ENCODE assay signal across 10 cellular contexts in genomic region chr9:124251605-124252366, GRCh38. TPM values are rescaled to one million over a fixed set of nuclear protein-coding genes. Genes with fewer than 3 reads are reported as not detected.
DNase-seq lines count a peak whose midpoint lies in the region; ATAC-seq, FAIRE-seq and TF ChIP-seq lines count a peak whose summit lies in the region.
"Had no signal": no experiment of that assay in that cellular context is flagged by ENCODE, and none has a peak within 500 bp of the region (broad histone marks: within the 10 kb centered on the region; RNA-seq: fewer than 3 reads in every experiment).

No MANE protein-coding gene starts in this region.

- DNase-seq in H54 (ENCODE audit: insufficient read length, low spot score): peak; percentile 91
- no peak for DNase-seq in Panc1 (ENCODE audit: low read depth, low spot score)
- peak; percentile 47 for DNase-seq in epithelial cell of proximal tubule (ENCODE audit: low read depth)
- DNase-seq in osteoblast (ENCODE audit: insufficient read length, low spot score, missing footprints): peak; percentile 46
- DNase-seq in NCI-H2029 (lab: John Stamatoyannopoulos, UW): no peak
- DNase-seq in GM23248: no peak
- no peak for DNase-seq in stimulated activated naive B cell treated with anti-CD40 and anti-IgM and Interleukin-4, amounts not matched to agents 10 μg/mL and 1 μg/mL and 100 μg/mL, for 72 hours
- DNase-seq: activated CD4-positive, alpha-beta T cell treated with anti-CD3 and anti-CD28 coated beads for 36 hours; activated naive CD4-positive, alpha-beta T cell treated with anti-CD3 and anti-CD28 coated beads for 36 hours had no signal

- H3K79me2 ChIP-seq in osteoblast (ENCODE audit: insufficient read depth, low read length) (no peaks in the 10 kb centered on the region), GM23248 (ENCODE audit: insufficient read depth) (no peaks in the 10 kb centered on the region)

- intact Hi-C loops in Panc1 (cut with micrococcal nuclease; ENCODE audit: unreplicated experiment): no loop called here

- POLR2A ChIA-PET in Panc1 (lab: Charles Lee): no interaction called here

- no peaks in the 10 kb centered on the region for H3K36me3 ChIP-seq in Panc1 (ENCODE audit: control insufficient read depth, insufficient read depth, low read length)
- no peaks in the 10 kb centered on the region for H3K36me3 ChIP-seq in osteoblast (ENCODE audit: insufficient read depth, low read length)
- H3K36me3 ChIP-seq in GM23248 (ENCODE audit: low read depth): no peaks in the 10 kb centered on the region

- TF ChIP-seq CTCF in Panc1 (IDR thresholded peaks at IDR 0.05): no peak
- TF ChIP-seq CTCF in epithelial cell of proximal tubule (conservative IDR thresholded peaks at IDR 0.05; ENCODE audit: low read depth, low read length): no peak
- TF ChIP-seq CTCF in osteoblast (IDR thresholded peaks at IDR 0.05; ENCODE audit: extremely low read depth, low read depth, low read length): no peak

- H3K27ac ChIP-seq in Panc1 (ENCODE audit: low read length) (peak overlapping the region; percentile 59; the same call in 1 of the 2 replicates), osteoblast (ENCODE audit: low read depth, low read length) (peak overlapping the region; percentile 42), GM23248 (no peak overlapping the region)

- no peaks in the 10 kb centered on the region for H4K20me1 ChIP-seq in osteoblast (ENCODE audit: insufficient read depth, low read length)
- no peaks in the 10 kb centered on the region for H4K20me1 ChIP-seq in GM23248 (ENCODE audit: insufficient read depth)

- 84 to 87% methylated on average over 16 of the region's 16 CpGs for WGBS in GM23248 (ENCODE audit: low coverage in 1 of 2, low lambda C conversion rate in 2 of 2, missing lambda C conversion rate in 2 of 2), 2 experiments

- peak; percentile 49 for ATAC-seq in Panc1
- ATAC-seq in HG02885 (IDR thresholded peaks at IDR 0.05; ENCODE audit: poor library complexity, unreplicated experiment): no peak
- ATAC-seq in stimulated activated naive B cell treated with anti-CD40 and anti-IgM and Interleukin-4, amounts not matched to agents 10 μg/mL and 1 μg/mL and 100 μg/mL, for 72 hours (replicated peaks): no peak
- ATAC-seq: activated CD4-positive, alpha-beta T cell treated with anti-CD3 and anti-CD28 coated beads for 36 hours had no signal

- no TSS peak for BruUV-seq in Panc1 (replicated peaks; lab: Mats Ljungman, UMichigan)

- TF ChIP-seq POLR2A in H54 (IDR thresholded peaks at IDR 0.05; ENCODE audit: low read depth, low read length): no peak

- H3F3A ChIP-seq in GM23248 (ENCODE audit: insufficient read depth): peaks cover 6% of the 10 kb centered on the region

- H2AFZ ChIP-seq in osteoblast (ENCODE audit: low read length): peak overlapping the region; percentile 8
- no peak overlapping the region for H2AFZ ChIP-seq in GM23248

- CTCF ChIA-PET in Panc1 (lab: Charles Lee): no interaction called here

- no peak overlapping the region for H3K4me3 Mint-ChIP-seq in stimulated activated naive B cell treated with anti-CD40 and anti-IgM and Interleukin-4, amounts not matched to agents 10 μg/mL and 1 μg/mL and 100 μg/mL, for 72 hours
- H3K4me3 Mint-ChIP-seq: activated CD4-positive, alpha-beta T cell treated with anti-CD3 and anti-CD28 coated beads for 36 hours; activated naive CD4-positive, alpha-beta T cell treated with anti-CD3 and anti-CD28 coated beads for 36 hours had no signal

- H3K4me3 ChIP-seq in Panc1 (ENCODE audit: low read depth in 2 of 2, low read length in 2 of 2): no peak overlapping the region
- no peak overlapping the region for H3K4me3 ChIP-seq in epithelial cell of proximal tubule (ENCODE audit: low read depth, low read length)
- no peak overlapping the region for H3K4me3 ChIP-seq in osteoblast (ENCODE audit: insufficient read depth, low read length)
- no peak overlapping the region for H3K4me3 ChIP-seq in GM23248

- H3K9ac ChIP-seq in GM23248: no peak overlapping the region

- no peaks in the 10 kb centered on the region for H3K27me3 ChIP-seq in Panc1 (ENCODE audit: control insufficient read depth, insufficient read depth, low read length)
- H3K27me3 ChIP-seq in osteoblast (ENCODE audit: insufficient read depth, low read length): no peaks in the 10 kb centered on the region
- H3K27me3 ChIP-seq in GM23248 (replicated peaks; ENCODE audit: insufficient read depth): no peaks in the 10 kb centered on the region

- no peak overlapping the region for H3K27ac Mint-ChIP-seq in stimulated activated naive B cell treated with anti-CD40 and anti-IgM and Interleukin-4, amounts not matched to agents 10 μg/mL and 1 μg/mL and 100 μg/mL, for 72 hours
- H3K27ac Mint-ChIP-seq: activated CD4-positive, alpha-beta T cell treated with anti-CD3 and anti-CD28 coated beads for 36 hours; activated naive CD4-positive, alpha-beta T cell treated with anti-CD3 and anti-CD28 coated beads for 36 hours had no signal

- no peaks in the 10 kb centered on the region for H3K9me2 ChIP-seq in GM23248 (ENCODE audit: insufficient read depth)

- H3K4me1 ChIP-seq in Panc1 (ENCODE audit: control insufficient read depth, insufficient read depth, low read length) (peaks cover 21% of the 10 kb centered on the region), osteoblast (ENCODE audit: insufficient read depth, low read length) (peaks cover 21% of the 10 kb centered on the region), GM23248 (ENCODE audit: insufficient read depth) (peaks cover 7% of the 10 kb centered on the region)

- H3K4me2 ChIP-seq in osteoblast (ENCODE audit: insufficient read depth, low read length) (peak overlapping the region; percentile 25), GM23248 (ENCODE audit: unreplicated experiment) (no peak overlapping the region)

- peak; percentile 90 for FAIRE-seq in H54 (lab: Jason Lieb, UNC)

- H3K9me3 ChIP-seq in Panc1 (ENCODE audit: control insufficient read depth, insufficient read depth, low read depth, low read length) (no peaks in the 10 kb centered on the region), osteoblast (ENCODE audit: low read depth, low read length) (no peaks in the 10 kb centered on the region), GM23248 (ENCODE audit: low read depth) (no peaks in the 10 kb centered on the region)

- H3K4me1 Mint-ChIP-seq in stimulated activated naive B cell treated with anti-CD40 and anti-IgM and Interleukin-4, amounts not matched to agents 10 μg/mL and 1 μg/mL and 100 μg/mL, for 72 hours: peaks cover 29 to 53% of the 10 kb centered on the region in 2 donors

- in situ Hi-C loops in Panc1 (cut with HindIII; ENCODE audit: low pct_unique_long_range_greater_than_20kb, low sequenced_read_pairs): no loop called here
- in situ Hi-C loops in GM23248 (cut with MboI): no loop called here

- no peaks in the 10 kb centered on the region for H3K27me3 Mint-ChIP-seq in stimulated activated naive B cell treated with anti-CD40 and anti-IgM and Interleukin-4, amounts not matched to agents 10 μg/mL and 1 μg/mL and 100 μg/mL, for 72 hours

- H3K36me3 Mint-ChIP-seq in stimulated activated naive B cell treated with anti-CD40 and anti-IgM and Interleukin-4, amounts not matched to agents 10 μg/mL and 1 μg/mL and 100 μg/mL, for 72 hours: no peaks in the 10 kb centered on the region

- no peaks in the 10 kb centered on the region for H3K9me3 Mint-ChIP-seq in stimulated activated naive B cell treated with anti-CD40 and anti-IgM and Interleukin-4, amounts not matched to agents 10 μg/mL and 1 μg/mL and 100 μg/mL, for 72 hours
- H3K9me3 Mint-ChIP-seq: activated naive CD4-positive, alpha-beta T cell treated with anti-CD3 and anti-CD28 coated beads for 36 hours had no signal

RNA-seq across cellular contexts. Expression of gene NEK6, which starts 6.0 kb away (rescaled TPM):
- total RNA-seq in Panc1 (2021; ENCODE audit: unreplicated experiment) (56.3 TPM), epithelial cell of proximal tubule (23.5 and 38.0 TPM in 2 replicates), osteoblast (128 and 130 TPM in 2 replicates)
- polyA plus RNA-seq in Panc1 (2012; ENCODE audit: insufficient read length): 74.0 TPM
- 33.0 and 43.7 TPM in 2 replicates for total RNA-seq in GM23248 (2014; rRNA removed; shearing (Covaris generic))
- polyA plus RNA-seq in GM23248 (2016; fragmentation: Nextera tagmentation; extraction: Ambion mirVana): 69.6 and 69.7 TPM in 2 replicates

Comparison
In these comparisons a context has a peak if more than half of its experiments do, and no peak if none do; other contexts are left out.
1. DNase-seq: peak in H54 (single experiment), epithelial cell of proximal tubule (single experiment) and osteoblast (single experiment); none in Panc1 (single experiment), NCI-H2029 (single experiment), GM23248 (single experiment) and stimulated activated naive B cell treated with anti-CD40 and anti-IgM and Interleukin-4, amounts not matched to agents 10 μg/mL and 1 μg/mL and 100 μg/mL, for 72 hours (single experiment).